In genomic region chrX:116930311-116930710, GRCh38 we compare ENCODE assay signal across 1 cellular context.
TF ChIP-seq lines count a peak whose summit lies in the region.

No MANE protein-coding gene starts in this region.

TF ChIP-seq in WTC11, 78 proteins besides CTCF, POLR2A, EP300 and RAD21 (continued from another document):
- TF ChIP-seq CDX4 (CRISPR knock-in tag; IDR thresholded peaks at IDR 0.05; ENCODE audit: borderline replicate concordance) (no peak), FOXP4 (CRISPR knock-in tag; IDR thresholded peaks at IDR 0.05) (no peak), STAT6 (CRISPR knock-in tag; conservative IDR thresholded peaks at IDR 0.05; ENCODE audit: low read depth) (no peak), MAX (CRISPR knock-in tag; IDR thresholded peaks at IDR 0.05) (no peak), ETV6 (CRISPR knock-in tag; IDR thresholded peaks at IDR 0.05) (no peak)
